ENCODE assay signal across 20 cellular contexts in the genomic region with DNA sequence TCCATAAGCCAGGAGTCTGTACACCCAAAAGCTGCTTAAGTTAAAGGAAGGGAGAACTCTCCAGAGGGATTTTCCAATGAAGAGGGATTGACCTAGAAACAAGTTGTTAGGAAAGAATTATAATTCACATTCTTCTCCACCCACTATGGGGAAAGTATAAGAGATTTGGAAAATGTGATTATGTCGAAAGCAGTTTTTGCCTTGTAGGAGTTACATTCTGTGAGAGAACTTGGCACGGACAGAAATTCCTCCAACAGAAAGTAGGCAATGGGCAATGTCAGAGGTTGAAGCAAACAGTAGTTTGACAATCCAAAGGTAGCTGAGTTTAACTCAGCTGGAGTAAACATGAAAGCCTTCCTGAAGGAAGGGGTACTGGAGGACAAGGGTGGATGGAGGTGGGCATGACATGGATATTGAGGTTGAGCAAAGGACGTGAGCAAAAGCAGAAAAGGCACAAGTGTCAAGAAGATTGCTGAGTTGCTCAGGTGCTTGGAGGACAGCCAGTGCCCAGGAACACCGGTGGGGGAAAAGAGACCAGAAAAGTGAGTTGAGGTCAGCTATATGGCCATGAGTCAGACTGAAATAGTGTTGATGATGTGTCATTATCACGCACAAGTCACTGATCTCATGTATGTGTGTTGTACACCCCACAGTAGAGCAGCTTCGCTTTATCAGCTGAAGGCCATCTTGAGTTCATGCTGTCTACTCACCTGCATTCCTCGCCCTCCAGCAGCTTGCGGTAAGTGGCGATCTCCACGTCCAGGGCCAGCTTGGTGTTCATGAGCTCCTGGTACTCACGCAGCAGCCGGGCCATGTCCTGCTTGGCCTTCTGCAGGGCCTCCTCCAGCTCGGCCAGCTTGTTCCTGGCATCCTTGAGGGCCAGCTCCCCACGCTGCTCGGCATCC. TPM values are rescaled to one million over a fixed set of nuclear protein-coding genes. Genes with fewer than 3 reads are reported as not detected.
DNase-seq lines count a peak whose midpoint lies in the region; ATAC-seq and TF ChIP-seq lines count a peak whose summit lies in the region.
"Had no signal": no experiment of that assay in that cellular context is flagged by ENCODE, and none has a peak within 500 bp of the region (broad histone marks: within the 10 kb centered on the region; RNA-seq: fewer than 3 reads in every experiment).

No MANE protein-coding gene starts in this region.

- no peaks in the 10 kb centered on the region for H3K79me2 ChIP-seq in HCT116 (ENCODE audit: insufficient read depth, low read length)

- no peak overlapping the region for H3K9ac ChIP-seq in HCT116 (ENCODE audit: low read length)
- H3K9ac ChIP-seq: BLaER1 treated with 17β-estradiol and CSF1 and Interleukin-3, amounts not matched to agents 10 nM and 100 nM had no signal

- POLR2A ChIA-PET in HCT116 (lab: Charles Lee): no interaction called here

- H3K36me3 ChIP-seq in HCT116 (ENCODE audit: control insufficient read depth in 1 of 2, insufficient read depth in 2 of 2, low read length in 2 of 2) (no peaks in the 10 kb centered on the region), spleen (no peaks in the 10 kb centered on the region)
- H3K36me3 ChIP-seq: BLaER1 treated with 17β-estradiol and CSF1 and Interleukin-3, amounts not matched to agents 10 nM and 100 nM had no signal

- H3K4me1 ChIP-seq in HCT116 (ENCODE audit: control insufficient read depth in 1 of 2, insufficient read depth in 2 of 2, low read length in 2 of 2) (peaks cover 6 to 24% of the 10 kb centered on the region in 2 experiments), spleen (no peaks in the 10 kb centered on the region)

- DNase-seq in HCT116 (ENCODE audit: low read depth, low spot score) (no peak), amniotic epithelial cell (ENCODE audit: low read depth) (peak; percentile 84), fibroblast of pulmonary artery (ENCODE audit: low read depth) (peak; percentile 53), spleen (no peak), NCI-H2196 treated with DMSO at 0.1 percent for 48 hours (lab: John Stamatoyannopoulos, UW; ENCODE audit: unreplicated experiment) (no peak), kidney tubule cell (ENCODE audit: low spot score) (no peak)
- DNase-seq: activated CD4-positive, alpha-beta T cell treated with anti-CD3 and anti-CD28 coated beads for 4 hours; activated T-cell treated with anti-CD3 and anti-CD28 coated beads, Interleukin-2, amount 50 U/mL, for 72 hours; DMS79 treated with DMSO at 0.1 percent for 48 hours; Kasumi-1; mesendoderm; NCI-H2081; NCI-H748 treated with DMSO at 0.1 percent for 48 hours; nucleus accumbens; T-helper 2 cell had no signal

- H3K9me3 ChIP-seq in HCT116 (ENCODE audit: control insufficient read depth in 1 of 2, insufficient read depth in 1 of 2, low read depth in 1 of 2, low read length in 2 of 2) (no peaks in the 10 kb centered on the region), spleen (peaks cover 0 to 4% (median 2%) of the 10 kb centered on the region in 8 donors)

- no peak for TF ChIP-seq POLR2A in HCT116 (IDR thresholded peaks at IDR 0.05; ENCODE audit: borderline replicate concordance, extremely low read depth, insufficient read depth, insufficient read length)
- no peak for TF ChIP-seq POLR2A in spleen (IDR thresholded peaks at IDR 0.05)

- CTCF ChIA-PET in HCT116 (lab: Charles Lee): interaction anchor here (0.6 to 1.2 kb wide), 4 partner anchors 9 to 469 kb away, joined by 3 to 4 read pairs (median 3); no protein-coding TSS in a partner anchor

- ATAC-seq in HCT116: no peak
- no peak for ATAC-seq in HG03460 (IDR thresholded peaks at IDR 0.05; ENCODE audit: unreplicated experiment)
- no peak for ATAC-seq in GM21390 (IDR thresholded peaks at IDR 0.05; ENCODE audit: unreplicated experiment)
- ATAC-seq: activated T-cell treated with anti-CD3 and anti-CD28 coated beads, Interleukin-2, amount 50 U/mL, for 72 hours had no signal

- no peaks in the 10 kb centered on the region for H3K9me2 ChIP-seq in HCT116 (ENCODE audit: insufficient read depth)

- no peak overlapping the region for H2AFZ ChIP-seq in HCT116 (ENCODE audit: low read depth, low read length, poor library complexity, severe bottlenecking)

- WGBS in spleen, 5 donors: 82 to 89% (median 85%) methylated on average over 14 to 15 of the region's 15 CpGs

- no peak for TF ChIP-seq CTCF in HCT116 (IDR thresholded peaks at IDR 0.05 in 2 of 3, conservative IDR thresholded peaks at IDR 0.05 in 1 of 3; ENCODE audit: borderline replicate concordance in 1 of 3, insufficient read depth in 1 of 3, low read depth in 2 of 3, low read length in 2 of 3)
- TF ChIP-seq CTCF in fibroblast of pulmonary artery (IDR thresholded peaks at IDR 0.05; ENCODE audit: low read length, missing control alignments): no peak
- no peak for TF ChIP-seq CTCF in spleen (IDR thresholded peaks at IDR 0.05 in 8 of 11, conservative IDR thresholded peaks at IDR 0.05 in 3 of 11)

- BruUV-seq in HCT116 (replicated peaks; lab: Mats Ljungman, UMichigan): no TSS peak

- no peaks in the 10 kb centered on the region for H3K27me3 ChIP-seq in HCT116 (ENCODE audit: insufficient read depth, low read length)
- peaks cover 0 to 19% (median 0%) of the 10 kb centered on the region in 7 donors for H3K27me3 ChIP-seq in spleen (replicated peaks in 1 of 7)
- H3K27me3 ChIP-seq: BLaER1 treated with 17β-estradiol and CSF1 and Interleukin-3, amounts not matched to agents 10 nM and 100 nM had no signal

- H4K20me1 ChIP-seq in HCT116 (ENCODE audit: insufficient read depth): no peaks in the 10 kb centered on the region
- H4K20me1 ChIP-seq: BLaER1 treated with 17β-estradiol and CSF1 and Interleukin-3, amounts not matched to agents 10 nM and 100 nM had no signal

- no peak overlapping the region for H3K4me3 ChIP-seq in HCT116 (replicated peaks in 1 of 2; ENCODE audit: low read depth in 1 of 2, low read length in 2 of 2)
- no peak overlapping the region for H3K4me3 ChIP-seq in fibroblast of pulmonary artery (replicated peaks; ENCODE audit: low read depth, low read length)
- no peak overlapping the region for H3K4me3 ChIP-seq in spleen
- H3K4me3 ChIP-seq: BLaER1 treated with 17β-estradiol and CSF1 and Interleukin-3, amounts not matched to agents 10 nM and 100 nM had no signal

- H3K4me2 ChIP-seq in HCT116 (ENCODE audit: low read length): peak overlapping the region; percentile 7; the same call in 1 of the 2 replicates
- H3K4me2 ChIP-seq: BLaER1 treated with 17β-estradiol and CSF1 and Interleukin-3, amounts not matched to agents 10 nM and 100 nM had no signal

- RAD21 ChIA-PET in HCT116 (lab: Charles Lee; ENCODE audit: low non-redundant PET in 1 of 2, low total read pairs in 2 of 2, uncharacterized antibody in 2 of 2, unreplicated experiment in 2 of 2): interaction anchor here in 1 of 2 experiments (0.6 kb wide), 1 partner anchor 671 kb away, joined by 4 read pairs; no protein-coding TSS in a partner anchor

- H3K27ac ChIP-seq in HCT116 (ENCODE audit: low read depth, low read length) (no peak overlapping the region), spleen (peak overlapping the region in 6 of 8 donors; percentile 6 to 48 (median 24))
- H3K27ac ChIP-seq: BLaER1 treated with 17β-estradiol and CSF1 and Interleukin-3, amounts not matched to agents 10 nM and 100 nM had no signal

- no peak for TF ChIP-seq RAD21 in HCT116 (IDR thresholded peaks at IDR 0.05; ENCODE audit: low read depth)

- intact Hi-C loops in HCT116 (cut with micrococcal nuclease): no loop called here
- intact Hi-C loops in spleen (cut with DNase I; ENCODE audit: low total_unique reads): no loop called here

TF ChIP-seq in HCT116, 20 proteins besides CTCF, POLR2A, EP300 and RAD21 (continues in another document):
- TF ChIP-seq CBX3 (IDR thresholded peaks at IDR 0.05; ENCODE audit: low read depth) (no peak), EZH2 (IDR thresholded peaks at IDR 0.05) (no peak), FOSL1 (IDR thresholded peaks at IDR 0.05; ENCODE audit: low read depth) (no peak), CEBPB (IDR thresholded peaks at IDR 0.05; ENCODE audit: low read depth) (no peak), ZNF274 (IDR thresholded peaks at IDR 0.05; ENCODE audit: low read depth, low read length) (no peak), ZFX (IDR thresholded peaks at IDR 0.05) (no peak), SIN3A (IDR thresholded peaks at IDR 0.05; ENCODE audit: low read depth) (no peak)
- TF ChIP-seq, protein P1, sequence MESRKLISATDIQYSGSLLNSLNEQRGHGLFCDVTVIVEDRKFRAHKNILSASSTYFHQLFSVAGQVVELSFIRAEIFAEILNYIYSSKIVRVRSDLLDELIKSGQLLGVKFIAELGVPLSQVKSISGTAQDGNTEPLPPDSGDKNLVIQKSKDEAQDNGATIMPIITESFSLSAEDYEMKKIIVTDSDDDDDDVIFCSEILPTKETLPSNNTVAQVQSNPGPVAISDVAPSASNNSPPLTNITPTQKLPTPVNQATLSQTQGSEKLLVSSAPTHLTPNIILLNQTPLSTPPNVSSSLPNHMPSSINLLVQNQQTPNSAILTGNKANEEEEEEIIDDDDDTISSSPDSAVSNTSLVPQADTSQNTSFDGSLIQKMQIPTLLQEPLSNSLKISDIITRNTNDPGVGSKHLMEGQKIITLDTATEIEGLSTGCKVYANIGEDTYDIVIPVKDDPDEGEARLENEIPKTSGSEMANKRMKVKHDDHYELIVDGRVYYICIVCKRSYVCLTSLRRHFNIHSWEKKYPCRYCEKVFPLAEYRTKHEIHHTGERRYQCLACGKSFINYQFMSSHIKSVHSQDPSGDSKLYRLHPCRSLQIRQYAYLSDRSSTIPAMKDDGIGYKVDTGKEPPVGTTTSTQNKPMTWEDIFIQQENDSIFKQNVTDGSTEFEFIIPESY (IDR thresholded peaks at IDR 0.05; ENCODE audit: extremely low read depth, insufficient replicate concordance, low read length): no peak
- TF ChIP-seq, protein P2, sequence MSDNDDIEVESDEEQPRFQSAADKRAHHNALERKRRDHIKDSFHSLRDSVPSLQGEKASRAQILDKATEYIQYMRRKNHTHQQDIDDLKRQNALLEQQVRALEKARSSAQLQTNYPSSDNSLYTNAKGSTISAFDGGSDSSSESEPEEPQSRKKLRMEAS (IDR thresholded peaks at IDR 0.05): no peak

RNA-seq across cellular contexts. Expression of a gene that starts 4.0 kb away (rescaled TPM):
- 0.44 TPM for total RNA-seq in HCT116 (2021; ENCODE audit: unreplicated experiment)
- polyA plus RNA-seq in HCT116 (2012): 0.25 TPM in 1 of 2 replicates, not detected in the other
- total RNA-seq in spleen: 1 to 10 TPM in 2 of 7 donors, under 1 TPM in 2, not detected in 3; 0.23 to 1.5 (median 0.85) TPM
- 1 to 10 TPM in 1 of 3 donors, under 1 TPM in 2; 0.93 to 1.9 (median 0.96) TPM for polyA plus RNA-seq in spleen
- total RNA-seq: activated T-cell treated with anti-CD3 and anti-CD28 coated beads, Interleukin-2, amount 50 U/mL, for 72 hours had no signal

RNA-seq across cellular contexts. Expression of a gene that starts 23.1 kb away (rescaled TPM):
- total RNA-seq in HCT116 (2021; ENCODE audit: unreplicated experiment) (0.66 TPM), spleen (not detected)
- polyA plus RNA-seq in HCT116 (2012): 0.61 and 0.90 TPM in 2 replicates
- under 1 TPM; 0.42 to 0.83 (median 0.45) TPM for polyA plus RNA-seq in spleen
- total RNA-seq: activated T-cell treated with anti-CD3 and anti-CD28 coated beads, Interleukin-2, amount 50 U/mL, for 72 hours had no signal

RNA-seq across cellular contexts. Expression of a gene that starts 36.8 kb away (rescaled TPM):
- total RNA-seq in HCT116 (2021; ENCODE audit: unreplicated experiment) (not detected), spleen (not detected)
- polyA plus RNA-seq in HCT116 (2012): not detected in 2 replicates
- polyA plus RNA-seq in spleen: not detected
- total RNA-seq: activated T-cell treated with anti-CD3 and anti-CD28 coated beads, Interleukin-2, amount 50 U/mL, for 72 hours; subcutaneous adipose tissue had no signal
- polyA plus RNA-seq: adipose tissue had no signal

RNA-seq across cellular contexts. Expression of a gene that starts 42.6 kb away (rescaled TPM):
- not detected for total RNA-seq in HCT116 (2021; ENCODE audit: unreplicated experiment)
- 0.04 TPM in 1 of 2 replicates, not detected in the other for polyA plus RNA-seq in HCT116 (2012)
- total RNA-seq in spleen: not detected
- polyA plus RNA-seq in spleen: under 1 TPM; 0.03 to 0.07 (median 0.06) TPM
- total RNA-seq: activated T-cell treated with anti-CD3 and anti-CD28 coated beads, Interleukin-2, amount 50 U/mL, for 72 hours; subcutaneous adipose tissue had no signal

RNA-seq across cellular contexts. Expression of a gene that starts 57.5 kb away (rescaled TPM):
- total RNA-seq in HCT116 (2021; ENCODE audit: unreplicated experiment) (not detected), spleen (not detected)
- polyA plus RNA-seq in HCT116 (2012): not detected in 2 replicates
- polyA plus RNA-seq in spleen: not detected
- total RNA-seq: subcutaneous adipose tissue had no signal
- polyA plus RNA-seq: adipose tissue had no signal

Comparison
In these comparisons a context has a peak if more than half of its experiments do, and no peak if none do; other contexts are left out.
1. DNase-seq: peak in amniotic epithelial cell (single experiment) and fibroblast of pulmonary artery (single experiment); none in HCT116 (single experiment), spleen (single experiment), NCI-H2196 treated with DMSO at 0.1 percent for 48 hours (single experiment) and kidney tubule cell (single experiment).